22 cellular contexts compared by ENCODE assay signal in the genomic region with DNA sequence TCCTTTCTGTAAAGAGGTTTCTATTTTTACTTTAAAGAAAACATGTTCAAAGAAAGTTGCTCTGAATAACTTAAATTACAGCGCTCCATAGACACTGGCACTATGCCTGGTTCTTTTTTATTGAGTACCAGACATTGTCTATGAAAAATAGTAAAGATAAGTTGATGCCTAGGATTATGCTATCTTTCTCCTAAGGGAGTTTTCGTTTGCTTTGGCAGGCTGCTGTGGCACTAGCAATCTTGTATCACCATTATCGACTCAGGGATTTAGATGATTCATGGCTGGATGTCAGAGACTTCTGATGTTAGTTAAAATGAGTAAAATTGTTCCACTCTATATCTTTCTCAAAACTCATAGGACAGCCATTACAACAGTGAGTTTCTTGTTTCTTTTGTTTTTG. TPM values are rescaled to one million over a fixed set of nuclear protein-coding genes. Genes with fewer than 3 reads are reported as not detected.
DNase-seq lines count a peak whose midpoint lies in the region; ATAC-seq and TF ChIP-seq lines count a peak whose summit lies in the region.
"Had no signal": no experiment of that assay in that cellular context is flagged by ENCODE, and none has a peak within 500 bp of the region (broad histone marks: within the 10 kb centered on the region; RNA-seq: fewer than 3 reads in every experiment).

No MANE protein-coding gene starts in this region.

- no peaks in the 10 kb centered on the region for H3K4me1 Mint-ChIP-seq in endothelial cell (ENCODE audit: unreplicated experiment)

- no peak for TF ChIP-seq CTCF in foreskin fibroblast (IDR thresholded peaks at IDR 0.05; ENCODE audit: low read depth, low read length)
- TF ChIP-seq CTCF in endothelial cell (IDR thresholded peaks at IDR 0.05; ENCODE audit: unreplicated experiment) = no peak

- no peaks in the 10 kb centered on the region for H3K9me3 Mint-ChIP-seq in endothelial cell (ENCODE audit: unreplicated experiment)
- H3K9me3 Mint-ChIP-seq: natural killer cell; stimulated activated naive B cell treated with anti-CD40 and anti-IgM and Interleukin-4, amounts not matched to agents 10 μg/mL and 1 μg/mL and 100 μg/mL, for 72 hours had no signal

- H3K27me3 Mint-ChIP-seq in endothelial cell (ENCODE audit: unreplicated experiment) = peaks cover 2% of the 10 kb centered on the region

- no peak overlapping the region for H3K4me3 Mint-ChIP-seq in endothelial cell (ENCODE audit: unreplicated experiment)
- H3K4me3 Mint-ChIP-seq: natural killer cell; stimulated activated naive B cell treated with anti-CD40 and anti-IgM and Interleukin-4, amounts not matched to agents 10 μg/mL and 1 μg/mL and 100 μg/mL, for 72 hours had no signal

- H3K36me3 Mint-ChIP-seq in endothelial cell (ENCODE audit: low read depth, unreplicated experiment) = no peaks in the 10 kb centered on the region
- H3K36me3 Mint-ChIP-seq: stimulated activated naive B cell treated with anti-CD40 and anti-IgM and Interleukin-4, amounts not matched to agents 10 μg/mL and 1 μg/mL and 100 μg/mL, for 72 hours had no signal

- no peak overlapping the region for H3K4me3 ChIP-seq in foreskin fibroblast (ENCODE audit: low read depth in 1 of 2, low read length in 2 of 2)
- H3K4me3 ChIP-seq: coronary artery, lung, psoas muscle, tibial artery had no signal

- DNase-seq in HT1080 (ENCODE audit: low read depth) (peak; percentile 13), astrocyte of the hippocampus (ENCODE audit: low read depth, low spot score) (peak; percentile 49), foreskin fibroblast (peak; percentile 43 to 69), stromal cell of bone marrow (ENCODE audit: low read depth) (peak; percentile 49), SIG-M5 treated with dmso at 0.1 percent for 504 hours (lab: John Stamatoyannopoulos, UW; ENCODE audit: unreplicated experiment) (no peak), endothelial cell (ENCODE audit: low spot score) (no peak)
- DNase-seq: activated CD4-positive, CD25-positive, alpha-beta regulatory T cell treated with anti-CD3 and anti-CD28 coated beads, Interleukin-2, amount 50 U/mL, for 72 hours; activated effector memory CD4-positive, alpha-beta T cell treated with anti-CD3 and anti-CD28 coated beads, Interleukin-2, amount 50 U/mL, for 16 hours; amygdala; head of caudate nucleus; MM.1S; natural killer cell; NCI-H187; NCI-H510A treated with DMSO at 0.1 percent for 48 hours; psoas muscle; stimulated activated CD4-positive, alpha-beta T cell treated with anti-CD3 and anti-CD28 coated beads, Interleukin-12 subunit alpha, Interleukin-12 subunit beta, amount 100 ng/mL, for 4 hours; stimulated activated naive B cell treated with anti-CD40 and anti-IgM and Interleukin-4, amounts not matched to agents 10 μg/mL and 1 μg/mL and 100 μg/mL, for 72 hours; tibial artery had no signal

- H3K27ac Mint-ChIP-seq in endothelial cell (ENCODE audit: unreplicated experiment) = no peak overlapping the region
- H3K27ac Mint-ChIP-seq: natural killer cell; stimulated activated naive B cell treated with anti-CD40 and anti-IgM and Interleukin-4, amounts not matched to agents 10 μg/mL and 1 μg/mL and 100 μg/mL, for 72 hours had no signal

- no peak for ATAC-seq in GM21717 (IDR thresholded peaks at IDR 0.05; ENCODE audit: unreplicated experiment)
- ATAC-seq: natural killer cell; psoas muscle; stimulated activated naive B cell treated with anti-CD40 and anti-IgM and Interleukin-4, amounts not matched to agents 10 μg/mL and 1 μg/mL and 100 μg/mL, for 72 hours had no signal

RNA-seq across cellular contexts. Expression of a gene that starts 20.9 kb away (rescaled TPM):
- total RNA-seq in HT1080 (2014; rRNA removed; shearing (Covaris generic)) = 0.17 TPM in 1 of 2 replicates, not detected in the other
- 0.74 TPM in 1 of 2 replicates, not detected in the other for polyA plus RNA-seq in HT1080 (2015; cell fraction: cytosol; rRNA removed)
- not detected in 2 replicates for polyA plus RNA-seq in HT1080 (2015; cell fraction: nucleus; rRNA removed)
- not detected for total RNA-seq in endothelial cell (ENCODE audit: unreplicated experiment)
- total RNA-seq: lung, natural killer cell, SK-MEL-5 had no signal

Comparison
In these comparisons a context has a peak if more than half of its experiments do, and no peak if none do; other contexts are left out.
1. DNase-seq: peak in HT1080 (single experiment), astrocyte of the hippocampus (single experiment), foreskin fibroblast (2 of 2) and stromal cell of bone marrow (single experiment); none in SIG-M5 treated with dmso at 0.1 percent for 504 hours (single experiment) and endothelial cell (single experiment).